ENCODE assay signal across 1 cellular context in the genomic region with DNA sequence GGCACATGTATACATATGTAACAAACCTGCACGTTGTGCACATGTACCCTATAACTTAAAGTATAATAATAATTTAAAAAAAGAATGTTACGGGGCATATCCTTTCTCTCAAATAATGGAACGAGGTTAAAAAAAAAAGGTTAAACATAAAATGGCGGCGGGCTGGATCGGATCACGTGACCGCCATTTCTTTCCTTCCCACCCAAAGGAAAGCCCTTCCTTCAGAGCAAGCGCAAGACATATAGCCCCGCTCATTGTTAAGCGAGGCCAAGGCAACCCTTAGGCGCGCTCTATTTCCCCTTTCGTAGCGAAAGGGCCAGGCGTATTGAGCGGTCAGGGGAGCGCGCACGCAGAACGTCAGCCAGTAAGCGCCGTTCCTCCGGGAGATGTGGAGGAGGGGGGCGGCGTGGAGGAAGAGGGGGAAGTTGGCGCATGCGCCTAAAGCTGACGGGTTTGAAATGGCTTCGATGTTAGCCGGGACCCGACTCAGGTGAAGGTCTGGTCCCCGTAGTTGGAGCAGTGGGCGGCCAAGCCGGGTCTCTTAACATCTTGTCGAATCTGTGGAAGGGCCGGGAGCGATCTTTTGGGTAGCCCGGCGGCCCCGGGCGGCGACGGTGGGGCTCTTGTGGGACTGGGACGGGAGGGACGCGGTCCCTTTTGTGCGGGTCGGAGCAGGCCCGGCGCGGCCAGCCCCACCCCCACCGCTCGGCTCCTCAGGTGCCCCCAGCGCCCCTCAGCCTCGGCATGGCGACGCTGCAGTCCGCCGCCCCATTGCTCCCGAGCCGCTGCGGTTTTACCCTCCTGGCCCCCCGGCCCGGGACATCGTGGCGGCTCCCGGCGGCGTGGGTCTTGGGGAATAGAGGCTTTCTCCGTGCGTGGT.
TF ChIP-seq lines count a peak whose summit lies in the region.

A gene with protein sequence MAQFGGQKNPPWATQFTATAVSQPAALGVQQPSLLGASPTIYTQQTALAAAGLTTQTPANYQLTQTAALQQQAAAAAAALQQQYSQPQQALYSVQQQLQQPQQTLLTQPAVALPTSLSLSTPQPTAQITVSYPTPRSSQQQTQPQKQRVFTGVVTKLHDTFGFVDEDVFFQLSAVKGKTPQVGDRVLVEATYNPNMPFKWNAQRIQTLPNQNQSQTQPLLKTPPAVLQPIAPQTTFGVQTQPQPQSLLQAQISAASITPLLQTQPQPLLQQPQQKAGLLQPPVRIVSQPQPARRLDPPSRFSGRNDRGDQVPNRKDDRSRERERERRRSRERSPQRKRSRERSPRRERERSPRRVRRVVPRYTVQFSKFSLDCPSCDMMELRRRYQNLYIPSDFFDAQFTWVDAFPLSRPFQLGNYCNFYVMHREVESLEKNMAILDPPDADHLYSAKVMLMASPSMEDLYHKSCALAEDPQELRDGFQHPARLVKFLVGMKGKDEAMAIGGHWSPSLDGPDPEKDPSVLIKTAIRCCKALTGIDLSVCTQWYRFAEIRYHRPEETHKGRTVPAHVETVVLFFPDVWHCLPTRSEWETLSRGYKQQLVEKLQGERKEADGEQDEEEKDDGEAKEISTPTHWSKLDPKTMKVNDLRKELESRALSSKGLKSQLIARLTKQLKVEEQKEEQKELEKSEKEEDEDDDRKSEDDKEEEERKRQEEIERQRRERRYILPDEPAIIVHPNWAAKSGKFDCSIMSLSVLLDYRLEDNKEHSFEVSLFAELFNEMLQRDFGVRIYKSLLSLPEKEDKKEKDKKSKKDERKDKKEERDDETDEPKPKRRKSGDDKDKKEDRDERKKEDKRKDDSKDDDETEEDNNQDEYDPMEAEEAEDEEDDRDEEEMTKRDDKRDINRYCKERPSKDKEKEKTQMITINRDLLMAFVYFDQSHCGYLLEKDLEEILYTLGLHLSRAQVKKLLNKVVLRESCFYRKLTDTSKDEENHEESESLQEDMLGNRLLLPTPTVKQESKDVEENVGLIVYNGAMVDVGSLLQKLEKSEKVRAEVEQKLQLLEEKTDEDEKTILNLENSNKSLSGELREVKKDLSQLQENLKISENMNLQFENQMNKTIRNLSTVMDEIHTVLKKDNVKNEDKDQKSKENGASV (plus strand): TSS at position 447 of the 880 bp plus-strand sequence. CDS start 1,266 bp downstream, outside the sequence.

TF ChIP-seq in HEK293, 187 proteins besides CTCF, POLR2A, EP300 and RAD21 (continued from another document):
- TF ChIP-seq, protein P1, sequence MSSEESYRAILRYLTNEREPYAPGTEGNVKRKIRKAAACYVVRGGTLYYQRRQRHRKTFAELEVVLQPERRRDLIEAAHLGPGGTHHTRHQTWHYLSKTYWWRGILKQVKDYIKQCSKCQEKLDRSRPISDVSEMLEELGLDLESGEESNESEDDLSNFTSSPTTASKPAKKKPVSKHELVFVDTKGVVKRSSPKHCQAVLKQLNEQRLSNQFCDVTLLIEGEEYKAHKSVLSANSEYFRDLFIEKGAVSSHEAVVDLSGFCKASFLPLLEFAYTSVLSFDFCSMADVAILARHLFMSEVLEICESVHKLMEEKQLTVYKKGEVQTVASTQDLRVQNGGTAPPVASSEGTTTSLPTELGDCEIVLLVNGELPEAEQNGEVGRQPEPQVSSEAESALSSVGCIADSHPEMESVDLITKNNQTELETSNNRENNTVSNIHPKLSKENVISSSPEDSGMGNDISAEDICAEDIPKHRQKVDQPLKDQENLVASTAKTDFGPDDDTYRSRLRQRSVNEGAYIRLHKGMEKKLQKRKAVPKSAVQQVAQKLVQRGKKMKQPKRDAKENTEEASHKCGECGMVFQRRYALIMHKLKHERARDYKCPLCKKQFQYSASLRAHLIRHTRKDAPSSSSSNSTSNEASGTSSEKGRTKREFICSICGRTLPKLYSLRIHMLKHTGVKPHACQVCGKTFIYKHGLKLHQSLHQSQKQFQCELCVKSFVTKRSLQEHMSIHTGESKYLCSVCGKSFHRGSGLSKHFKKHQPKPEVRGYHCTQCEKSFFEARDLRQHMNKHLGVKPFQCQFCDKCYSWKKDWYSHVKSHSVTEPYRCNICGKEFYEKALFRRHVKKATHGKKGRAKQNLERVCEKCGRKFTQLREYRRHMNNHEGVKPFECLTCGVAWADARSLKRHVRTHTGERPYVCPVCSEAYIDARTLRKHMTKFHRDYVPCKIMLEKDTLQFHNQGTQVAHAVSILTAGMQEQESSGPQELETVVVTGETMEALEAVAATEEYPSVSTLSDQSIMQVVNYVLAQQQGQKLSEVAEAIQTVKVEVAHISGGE (tag by site-specific recombination; conservative IDR thresholded peaks at IDR 0.05; ENCODE audit: low read depth) = peak; percentile 19; the same call in 1 of the 2 replicates
- TF ChIP-seq ZNF10 (tag by site-specific recombination; IDR thresholded peaks at IDR 0.05) (peak; percentile 74), ZBTB48 (tag by site-specific recombination; IDR thresholded peaks at IDR 0.05) (no peak), ZNF530 (tag by site-specific recombination; IDR thresholded peaks at IDR 0.05; ENCODE audit: low read depth) (no peak), ZNF394 (tag by site-specific recombination; IDR thresholded peaks at IDR 0.05; ENCODE audit: borderline replicate concordance) (peak; percentile 40; the same call in 1 of the 2 replicates), KLF16 (tag by site-specific recombination; IDR thresholded peaks at IDR 0.05) (peak; percentile 70), SP7 (tag by site-specific recombination; IDR thresholded peaks at IDR 0.05) (peak; percentile 39; the same call in 1 of the 2 replicates), SP2 (tag by site-specific recombination; IDR thresholded peaks at IDR 0.05) (peak; percentile 68), KLF9 (tag by site-specific recombination; IDR thresholded peaks at IDR 0.05; ENCODE audit: low read depth) (peak; percentile 51), GLIS2 (tag by site-specific recombination; IDR thresholded peaks at IDR 0.05) (peak; percentile 64; the same call in 1 of the 2 replicates)
- TF ChIP-seq, protein P2, sequence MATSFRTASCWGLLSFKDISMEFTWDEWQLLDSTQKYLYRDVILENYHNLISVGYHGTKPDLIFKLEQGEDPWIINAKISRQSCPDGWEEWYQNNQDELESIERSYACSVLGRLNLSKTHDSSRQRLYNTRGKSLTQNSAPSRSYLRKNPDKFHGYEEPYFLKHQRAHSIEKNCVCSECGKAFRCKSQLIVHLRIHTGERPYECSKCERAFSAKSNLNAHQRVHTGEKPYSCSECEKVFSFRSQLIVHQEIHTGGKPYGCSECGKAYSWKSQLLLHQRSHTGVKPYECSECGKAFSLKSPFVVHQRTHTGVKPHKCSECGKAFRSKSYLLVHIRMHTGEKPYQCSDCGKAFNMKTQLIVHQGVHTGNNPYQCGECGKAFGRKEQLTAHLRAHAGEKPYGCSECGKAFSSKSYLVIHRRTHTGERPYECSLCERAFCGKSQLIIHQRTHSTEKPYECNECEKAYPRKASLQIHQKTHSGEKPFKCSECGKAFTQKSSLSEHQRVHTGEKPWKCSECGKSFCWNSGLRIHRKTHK (tag by site-specific recombination; IDR thresholded peaks at IDR 0.05) = no peak
